Comparison of ENCODE assay signal across 11 cellular contexts in the genomic region with DNA sequence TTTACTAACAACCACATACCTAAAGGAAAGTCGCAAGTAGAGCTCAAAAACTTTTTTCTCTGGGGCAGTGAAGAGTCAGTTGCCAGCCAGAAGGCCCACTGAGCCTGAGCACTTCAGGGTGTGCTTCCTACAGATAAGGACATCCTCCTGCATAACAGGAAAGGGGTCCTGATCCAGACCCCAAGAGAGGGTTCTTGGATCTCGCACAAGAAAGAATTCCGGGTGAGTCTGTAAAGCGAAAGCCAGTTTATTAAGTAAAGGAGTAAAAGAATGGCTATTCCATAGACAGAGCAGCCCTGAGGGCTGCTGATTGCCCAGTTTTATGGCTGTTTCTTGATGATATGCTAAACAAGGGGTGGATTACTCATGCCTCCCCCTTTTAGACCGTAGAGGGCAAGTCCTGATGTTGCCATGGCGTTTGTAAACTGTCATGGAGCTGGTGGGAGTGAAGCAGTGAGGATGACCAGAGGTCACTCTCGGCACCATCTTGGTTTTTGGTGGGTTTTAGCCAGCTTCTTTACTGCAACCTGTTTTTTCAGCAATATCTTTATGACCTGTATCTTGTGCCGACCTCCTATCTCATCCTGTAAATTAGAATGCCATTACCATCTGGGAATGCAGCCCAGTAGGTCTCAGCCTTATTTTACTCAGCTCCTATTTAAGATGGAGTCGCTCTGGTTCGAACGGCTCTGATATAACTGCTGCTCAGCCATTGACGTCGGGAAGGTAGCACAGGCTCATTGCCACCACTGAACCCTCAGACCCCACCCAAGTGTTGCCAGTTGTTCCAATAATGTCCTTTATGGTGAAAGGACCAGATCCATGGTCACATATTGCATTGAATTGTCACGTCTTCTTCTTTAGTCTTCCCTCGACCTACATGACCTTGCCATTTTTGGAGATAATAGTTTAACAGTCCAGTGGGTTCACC.
DNase-seq lines count a peak whose midpoint lies in the region; ATAC-seq and TF ChIP-seq lines count a peak whose summit lies in the region.
"Had no signal": no experiment of that assay in that cellular context is flagged by ENCODE, and none has a peak within 500 bp of the region (broad histone marks: within the 10 kb centered on the region; RNA-seq: fewer than 3 reads in every experiment).

No MANE protein-coding gene starts in this region.

- peak overlapping the region; percentile 40 for H3K27ac Mint-ChIP-seq in endothelial cell (ENCODE audit: unreplicated experiment)
- H3K27ac Mint-ChIP-seq: stimulated activated memory B cell treated with anti-CD40 and anti-IgM and Interleukin-4, amounts not matched to agents 10 μg/mL and 1 μg/mL and 100 μg/mL, for 72 hours; WTC11 had no signal

- peaks cover 9% of the 10 kb centered on the region for H3K9me3 ChIP-seq in PC-3 (ENCODE audit: low read length)
- H3K9me3 ChIP-seq in muscle layer of duodenum (ENCODE audit: control insufficient read depth in 1 of 2, low read length in 2 of 2) = peaks cover 0 to 4% of the 10 kb centered on the region in 2 donors
- no peaks in the 10 kb centered on the region for H3K9me3 ChIP-seq in upper lobe of right lung

- H4K20me1 ChIP-seq in PC-3 (ENCODE audit: low read length) = no peaks in the 10 kb centered on the region

- BruUV-seq in PC-3 (replicated peaks; lab: Mats Ljungman, UMichigan) = no TSS peak

- no peak overlapping the region for H3K9ac ChIP-seq in PC-3 (ENCODE audit: low read length)

- H3K36me3 ChIP-seq in PC-3 (ENCODE audit: low read depth, low read length) = no peaks in the 10 kb centered on the region
- H3K36me3 ChIP-seq in muscle layer of duodenum (ENCODE audit: control insufficient read depth in 1 of 2, insufficient read depth in 2 of 2, low read length in 2 of 2) = no peaks in the 10 kb centered on the region
- H3K36me3 ChIP-seq in upper lobe of right lung = no peaks in the 10 kb centered on the region

- TF ChIP-seq CTCF in PC-3 (conservative IDR thresholded peaks at IDR 0.05; ENCODE audit: low read depth, low read length) (no peak), endothelial cell (IDR thresholded peaks at IDR 0.05; ENCODE audit: unreplicated experiment) (no peak), upper lobe of right lung (IDR thresholded peaks at IDR 0.05) (no peak)

- no peaks in the 10 kb centered on the region for H3K79me2 ChIP-seq in PC-3 (ENCODE audit: low read length)

- H3K27me3 Mint-ChIP-seq in endothelial cell (ENCODE audit: unreplicated experiment) = peaks cover 5% of the 10 kb centered on the region

- intact Hi-C loops in PC-3 (cut with micrococcal nuclease) (no loop called here), upper lobe of right lung (cut with DNase I) (no loop called here)

- peaks cover 6% of the 10 kb centered on the region for H3K9me3 Mint-ChIP-seq in endothelial cell (ENCODE audit: unreplicated experiment)

- H3K4me3 ChIP-seq in PC-3 (ENCODE audit: low read length) (no peak overlapping the region), muscle layer of duodenum (ENCODE audit: low read depth in 1 of 2, low read length in 2 of 2) (peak overlapping the region in 1 of 2 donors; percentile 24), upper lobe of right lung (no peak overlapping the region)

- no peaks in the 10 kb centered on the region for H3K9me2 ChIP-seq in PC-3 (replicated peaks; ENCODE audit: low read length)

- ATAC-seq in PC-3 (peak; percentile 55), upper lobe of right lung (no peak), HG02798 (IDR thresholded peaks at IDR 0.05; ENCODE audit: poor library complexity, unreplicated experiment) (no peak)
- ATAC-seq: stimulated activated memory B cell treated with anti-CD40 and anti-IgM and Interleukin-4, amounts not matched to agents 10 μg/mL and 1 μg/mL and 100 μg/mL, for 72 hours; WTC11 had no signal

- POLR2A ChIA-PET in PC-3 (lab: Charles Lee; ENCODE audit: unreplicated experiment) = interaction anchor here (0.7 kb wide), 1 partner anchor 83 kb away, joined by 3 read pairs; no protein-coding TSS in a partner anchor

- no peak overlapping the region for H3K4me3 Mint-ChIP-seq in endothelial cell (ENCODE audit: unreplicated experiment)
- H3K4me3 Mint-ChIP-seq: stimulated activated memory B cell treated with anti-CD40 and anti-IgM and Interleukin-4, amounts not matched to agents 10 μg/mL and 1 μg/mL and 100 μg/mL, for 72 hours; WTC11 had no signal

- H3F3A ChIP-seq in PC-3 (ENCODE audit: low read length, unreplicated experiment) = no peaks in the 10 kb centered on the region

- peaks cover 7% of the 10 kb centered on the region for H3K36me3 Mint-ChIP-seq in endothelial cell (ENCODE audit: low read depth, unreplicated experiment)
- H3K36me3 Mint-ChIP-seq: stimulated activated memory B cell treated with anti-CD40 and anti-IgM and Interleukin-4, amounts not matched to agents 10 μg/mL and 1 μg/mL and 100 μg/mL, for 72 hours had no signal

- CTCF ChIA-PET in PC-3 (lab: Charles Lee) = no interaction called here

- no peak overlapping the region for H3K4me2 ChIP-seq in PC-3 (ENCODE audit: low read length)

- H3K27ac ChIP-seq in PC-3 (ENCODE audit: low read length) (no peak overlapping the region), muscle layer of duodenum (ENCODE audit: low read length) (peak overlapping the region; percentile 93), upper lobe of right lung (peak overlapping the region; percentile 87)

- peak; percentile 14 for DNase-seq in PC-3
- no peak for DNase-seq in endothelial cell (ENCODE audit: low spot score)
- DNase-seq in upper lobe of right lung = no peak
- DNase-seq in NK-92 treated with Interleukin-12 subunit alpha and Interleukin-12 subunit beta, amount 100 ng/mL, for 24 hours (lab: John Stamatoyannopoulos, UW) = no peak
- no peak for DNase-seq in putamen (ENCODE audit: low spot score)
- DNase-seq: activated effector memory CD4-positive, alpha-beta T cell treated with Interleukin-2 at 50 U/mL for 16 hours; NCI-H1417 treated with DMSO at 0.1 percent for 48 hours had no signal

- peaks cover 14% of the 10 kb centered on the region for H3K4me1 ChIP-seq in PC-3 (ENCODE audit: insufficient read depth, low read length)
- H3K4me1 ChIP-seq in muscle layer of duodenum (ENCODE audit: control insufficient read depth in 1 of 2, insufficient read depth in 2 of 2, low read length in 2 of 2) = peaks cover 14 to 17% of the 10 kb centered on the region in 2 donors
- H3K4me1 ChIP-seq in upper lobe of right lung = peaks cover 30% of the 10 kb centered on the region

- H3K4me1 Mint-ChIP-seq in endothelial cell (ENCODE audit: unreplicated experiment) = peaks cover 44% of the 10 kb centered on the region

- H3K27me3 ChIP-seq in PC-3 (ENCODE audit: low read length) = no peaks in the 10 kb centered on the region
- no peaks in the 10 kb centered on the region for H3K27me3 ChIP-seq in muscle layer of duodenum (ENCODE audit: low read depth, low read length)
- no peaks in the 10 kb centered on the region for H3K27me3 ChIP-seq in upper lobe of right lung

- H2AFZ ChIP-seq in PC-3 (ENCODE audit: low read length) = no peak overlapping the region
